ENCODE assay signal across 8 cellular contexts in the genomic region with DNA sequence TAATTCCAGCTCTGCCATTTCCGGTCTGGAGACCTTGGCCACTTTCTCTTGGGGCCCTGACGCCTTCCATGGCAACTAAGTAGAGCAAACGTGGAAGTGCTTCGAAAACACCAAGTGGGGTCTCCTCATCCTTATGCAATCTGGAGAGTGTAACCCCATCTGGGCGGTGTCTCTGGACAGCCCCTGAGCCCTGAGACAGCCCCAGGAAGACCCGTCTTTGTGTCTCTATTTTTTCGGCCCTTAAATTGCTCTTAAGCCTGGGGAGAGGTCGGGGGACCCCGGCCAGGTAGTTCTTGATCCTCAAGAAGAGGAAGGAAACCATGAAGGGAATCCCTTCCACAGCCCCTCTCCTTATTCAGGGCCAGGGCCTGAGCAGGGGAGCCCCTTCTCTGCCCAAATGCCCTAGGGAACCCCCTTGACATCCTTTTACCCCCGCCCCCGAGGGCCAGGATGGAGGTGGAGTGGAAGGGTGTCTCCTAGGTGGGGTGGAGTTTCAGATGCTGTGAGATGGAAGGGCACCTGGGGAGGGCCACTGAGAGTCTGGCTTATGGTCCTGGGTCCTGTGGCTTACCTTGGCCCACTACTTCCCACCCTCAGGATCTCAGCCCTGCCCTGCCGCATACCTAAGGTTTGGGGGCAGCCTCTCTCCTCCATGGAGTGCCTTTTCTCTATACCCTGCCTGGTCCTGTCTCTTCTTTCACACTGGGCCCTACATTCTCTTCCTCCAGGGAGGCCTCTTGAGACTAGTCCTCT. TPM values are rescaled to one million over a fixed set of nuclear protein-coding genes. Genes with fewer than 3 reads are reported as not detected.
DNase-seq lines count a peak whose midpoint lies in the region; ATAC-seq, FAIRE-seq and TF ChIP-seq lines count a peak whose summit lies in the region.

No MANE protein-coding gene starts in this region.

- H3K36me3 ChIP-seq in astrocyte (ENCODE audit: insufficient read depth, low read length) (no peaks in the 10 kb centered on the region), liver (ENCODE audit: control insufficient read depth in 4 of 4, insufficient read depth in 3 of 4, low read depth in 1 of 4, low read length in 3 of 4) (no peaks in the 10 kb centered on the region)

- H3K4me1 ChIP-seq in astrocyte (ENCODE audit: insufficient read depth, low read length) (peaks cover 18% of the 10 kb centered on the region), liver (ENCODE audit: control insufficient read depth in 4 of 4, insufficient read depth in 4 of 4, low read length in 3 of 4) (peaks cover 0 to 12% (median 7%) of the 10 kb centered on the region in 4 donors)

- 82% methylated on average over 12 of the region's 12 CpGs for WGBS in liver

- DNase-seq in NCI-H82 (lab: John Stamatoyannopoulos, UW) (peak; percentile 44), NCI-H82 treated with DMSO at 0.1 percent for 48 hours (lab: John Stamatoyannopoulos, UW; ENCODE audit: unreplicated experiment) (no peak), astrocyte (ENCODE audit: low read depth) (no peak), retina (no peak), NCI-H2107 (lab: John Stamatoyannopoulos, UW) (no peak)

- FAIRE-seq in astrocyte (lab: Jason Lieb, UNC): no peak

- peak overlapping the region; percentile 78 for H2AFZ ChIP-seq in astrocyte (ENCODE audit: low read depth, low read length)

- H3K27ac Mint-ChIP-seq in astrocyte (ENCODE audit: unreplicated experiment): peak overlapping the region; percentile 87

- H3K9me3 ChIP-seq in astrocyte (ENCODE audit: insufficient read depth, low read depth, low read length) (no peaks in the 10 kb centered on the region), liver (ENCODE audit: control insufficient read depth in 4 of 4, low read length in 3 of 4) (no peaks in the 10 kb centered on the region)

- no peak for TF ChIP-seq RAD21 in liver (IDR thresholded peaks at IDR 0.05)

- H3K4me3 ChIP-seq in astrocyte (ENCODE audit: insufficient read depth, low read depth, low read length) (peak overlapping the region; percentile 49), liver (ENCODE audit: low read depth in 1 of 3, low read length in 3 of 3) (peak overlapping the region in 1 of 3 donors; percentile 19)

- H3K9me3 Mint-ChIP-seq in astrocyte (ENCODE audit: unreplicated experiment): no peaks in the 10 kb centered on the region

- TF ChIP-seq CTCF in astrocyte (IDR thresholded peaks at IDR 0.05; ENCODE audit: insufficient read depth, low read depth, low read length) (no peak), liver (IDR thresholded peaks at IDR 0.05; ENCODE audit: low read depth, low read length, missing input control) (no peak)

- peak overlapping the region; percentile 70 for H3K4me3 Mint-ChIP-seq in astrocyte (ENCODE audit: unreplicated experiment)

- peak overlapping the region; percentile 91 for H3K4me2 ChIP-seq in astrocyte (ENCODE audit: low read length)

- peaks cover 2% of the 10 kb centered on the region for H4K20me1 ChIP-seq in astrocyte (ENCODE audit: insufficient read depth, low read length)

- H3K4me1 Mint-ChIP-seq in astrocyte (ENCODE audit: low read depth, unreplicated experiment): peaks cover 9% of the 10 kb centered on the region

- peaks cover 29% of the 10 kb centered on the region for H3K27me3 Mint-ChIP-seq in astrocyte (ENCODE audit: low read depth, unreplicated experiment)

- no peaks in the 10 kb centered on the region for H3K36me3 Mint-ChIP-seq in astrocyte (ENCODE audit: low read depth, unreplicated experiment)

- H3K27ac ChIP-seq in astrocyte (ENCODE audit: low read depth, low read length) (peak overlapping the region; percentile 89), liver (ENCODE audit: low read depth in 1 of 2, low read length in 2 of 2) (peak overlapping the region; percentile 77 to 81), temporal lobe (ENCODE audit: low read depth, low read length) (peak overlapping the region; percentile 93)

- peak overlapping the region; percentile 90 for H3K9ac ChIP-seq in astrocyte (ENCODE audit: low read length)
- H3K9ac ChIP-seq in liver (ENCODE audit: low read depth in 1 of 2, low read length in 2 of 2): peak overlapping the region; percentile 80 to 92

- H3K79me2 ChIP-seq in astrocyte (ENCODE audit: insufficient read depth, low read length): no peaks in the 10 kb centered on the region

- no peak for ATAC-seq in HG03108 (IDR thresholded peaks at IDR 0.05; ENCODE audit: unreplicated experiment)

- H3K27me3 ChIP-seq in astrocyte (ENCODE audit: insufficient read depth, low read length) (no peaks in the 10 kb centered on the region), liver (ENCODE audit: control insufficient read depth in 4 of 4, insufficient read depth in 4 of 4, low read length in 3 of 4) (no peaks in the 10 kb centered on the region)

TF ChIP-seq in liver, 16 proteins besides CTCF, POLR2A, EP300 and RAD21:
- TF ChIP-seq NR2F2 (IDR thresholded peaks at IDR 0.05) (no peak), YY1 (IDR thresholded peaks at IDR 0.05) (no peak), SP1 (IDR thresholded peaks at IDR 0.05) (no peak), HNF4A (conservative IDR thresholded peaks at IDR 0.05) (no peak), TAF1 (conservative IDR thresholded peaks at IDR 0.05) (no peak), RXRA (IDR thresholded peaks at IDR 0.05) (no peak), FOXA2 (IDR thresholded peaks at IDR 0.05) (no peak), GABPA (IDR thresholded peaks at IDR 0.05 in 1 of 2, conservative IDR thresholded peaks at IDR 0.05 in 1 of 2) (no peak), HNF4G (IDR thresholded peaks at IDR 0.05) (no peak), FOXA1 (IDR thresholded peaks at IDR 0.05) (no peak), EGR1 (IDR thresholded peaks at IDR 0.05; ENCODE audit: low read depth in 2 of 2) (no peak), JUND (IDR thresholded peaks at IDR 0.05) (no peak)
- TF ChIP-seq, protein P1, sequence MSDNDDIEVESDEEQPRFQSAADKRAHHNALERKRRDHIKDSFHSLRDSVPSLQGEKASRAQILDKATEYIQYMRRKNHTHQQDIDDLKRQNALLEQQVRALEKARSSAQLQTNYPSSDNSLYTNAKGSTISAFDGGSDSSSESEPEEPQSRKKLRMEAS (IDR thresholded peaks at IDR 0.05): no peak
- TF ChIP-seq, protein P2, sequence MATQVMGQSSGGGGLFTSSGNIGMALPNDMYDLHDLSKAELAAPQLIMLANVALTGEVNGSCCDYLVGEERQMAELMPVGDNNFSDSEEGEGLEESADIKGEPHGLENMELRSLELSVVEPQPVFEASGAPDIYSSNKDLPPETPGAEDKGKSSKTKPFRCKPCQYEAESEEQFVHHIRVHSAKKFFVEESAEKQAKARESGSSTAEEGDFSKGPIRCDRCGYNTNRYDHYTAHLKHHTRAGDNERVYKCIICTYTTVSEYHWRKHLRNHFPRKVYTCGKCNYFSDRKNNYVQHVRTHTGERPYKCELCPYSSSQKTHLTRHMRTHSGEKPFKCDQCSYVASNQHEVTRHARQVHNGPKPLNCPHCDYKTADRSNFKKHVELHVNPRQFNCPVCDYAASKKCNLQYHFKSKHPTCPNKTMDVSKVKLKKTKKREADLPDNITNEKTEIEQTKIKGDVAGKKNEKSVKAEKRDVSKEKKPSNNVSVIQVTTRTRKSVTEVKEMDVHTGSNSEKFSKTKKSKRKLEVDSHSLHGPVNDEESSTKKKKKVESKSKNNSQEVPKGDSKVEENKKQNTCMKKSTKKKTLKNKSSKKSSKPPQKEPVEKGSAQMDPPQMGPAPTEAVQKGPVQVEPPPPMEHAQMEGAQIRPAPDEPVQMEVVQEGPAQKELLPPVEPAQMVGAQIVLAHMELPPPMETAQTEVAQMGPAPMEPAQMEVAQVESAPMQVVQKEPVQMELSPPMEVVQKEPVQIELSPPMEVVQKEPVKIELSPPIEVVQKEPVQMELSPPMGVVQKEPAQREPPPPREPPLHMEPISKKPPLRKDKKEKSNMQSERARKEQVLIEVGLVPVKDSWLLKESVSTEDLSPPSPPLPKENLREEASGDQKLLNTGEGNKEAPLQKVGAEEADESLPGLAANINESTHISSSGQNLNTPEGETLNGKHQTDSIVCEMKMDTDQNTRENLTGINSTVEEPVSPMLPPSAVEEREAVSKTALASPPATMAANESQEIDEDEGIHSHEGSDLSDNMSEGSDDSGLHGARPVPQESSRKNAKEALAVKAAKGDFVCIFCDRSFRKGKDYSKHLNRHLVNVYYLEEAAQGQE (IDR thresholded peaks at IDR 0.05): no peak
- TF ChIP-seq, protein P3, sequence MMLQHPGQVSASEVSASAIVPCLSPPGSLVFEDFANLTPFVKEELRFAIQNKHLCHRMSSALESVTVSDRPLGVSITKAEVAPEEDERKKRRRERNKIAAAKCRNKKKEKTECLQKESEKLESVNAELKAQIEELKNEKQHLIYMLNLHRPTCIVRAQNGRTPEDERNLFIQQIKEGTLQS (IDR thresholded peaks at IDR 0.05): no peak
- TF ChIP-seq, protein P4, sequence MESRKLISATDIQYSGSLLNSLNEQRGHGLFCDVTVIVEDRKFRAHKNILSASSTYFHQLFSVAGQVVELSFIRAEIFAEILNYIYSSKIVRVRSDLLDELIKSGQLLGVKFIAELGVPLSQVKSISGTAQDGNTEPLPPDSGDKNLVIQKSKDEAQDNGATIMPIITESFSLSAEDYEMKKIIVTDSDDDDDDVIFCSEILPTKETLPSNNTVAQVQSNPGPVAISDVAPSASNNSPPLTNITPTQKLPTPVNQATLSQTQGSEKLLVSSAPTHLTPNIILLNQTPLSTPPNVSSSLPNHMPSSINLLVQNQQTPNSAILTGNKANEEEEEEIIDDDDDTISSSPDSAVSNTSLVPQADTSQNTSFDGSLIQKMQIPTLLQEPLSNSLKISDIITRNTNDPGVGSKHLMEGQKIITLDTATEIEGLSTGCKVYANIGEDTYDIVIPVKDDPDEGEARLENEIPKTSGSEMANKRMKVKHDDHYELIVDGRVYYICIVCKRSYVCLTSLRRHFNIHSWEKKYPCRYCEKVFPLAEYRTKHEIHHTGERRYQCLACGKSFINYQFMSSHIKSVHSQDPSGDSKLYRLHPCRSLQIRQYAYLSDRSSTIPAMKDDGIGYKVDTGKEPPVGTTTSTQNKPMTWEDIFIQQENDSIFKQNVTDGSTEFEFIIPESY (IDR thresholded peaks at IDR 0.05): no peak

RNA-seq across cellular contexts. Expression of a gene that starts 17.6 kb away (rescaled TPM):
- total RNA-seq in astrocyte (1.6 and 2.3 TPM in 2 replicates), liver (1 to 10 TPM in 1 of 2 donors, under 1 TPM in 1; 0.79 to 3.8 TPM), temporal lobe (10.1 TPM)
- 1 to 10 TPM; 3.0 to 5.8 TPM for polyA plus RNA-seq in liver

RNA-seq across cellular contexts. Expression of a gene that starts 26.9 kb away (rescaled TPM):
- total RNA-seq in astrocyte (9.6 and 12.4 TPM in 2 replicates), liver (1 to 10 TPM; 1.9 to 9.9 TPM), temporal lobe (1.5 TPM)
- polyA plus RNA-seq in liver: 1 to 10 TPM; 1.1 to 3.1 TPM

RNA-seq across cellular contexts. Expression of a gene that starts 36.1 kb away (rescaled TPM):
- total RNA-seq in astrocyte (54.2 and 60.4 TPM in 2 replicates), liver (10 to 100 TPM; 12.9 to 28.4 TPM), temporal lobe (15.0 TPM)
- polyA plus RNA-seq in liver: 10 to 100 TPM; 30.5 to 31.8 TPM

RNA-seq across cellular contexts. Expression of a gene that starts 45.8 kb away (rescaled TPM):
- total RNA-seq in astrocyte (0.18 TPM in 1 of 2 replicates, not detected in the other), liver (under 1 TPM in 1 of 2 donors, not detected in 1; 0.50 TPM), temporal lobe (not detected)
- polyA plus RNA-seq in liver: under 1 TPM; 0.03 to 0.24 TPM
